ENCODE assay signal across 24 cellular contexts in genomic region chr3:136134091-136134490, GRCh38.
"Had no signal": no experiment of that assay in that cellular context is flagged by ENCODE, and none has a peak within 500 bp of the region (broad histone marks: within the 10 kb centered on the region; RNA-seq: fewer than 3 reads in every experiment).

No MANE protein-coding gene starts in this region.

- H3K27ac ChIP-seq: ascending aorta, breast epithelium, coronary artery, dorsolateral prefrontal cortex had no signal

- H3K9me3 ChIP-seq: breast epithelium had no signal

- H3K27me3 ChIP-seq: ascending aorta, breast epithelium, dorsolateral prefrontal cortex had no signal

- H3K4me1 ChIP-seq: ascending aorta, breast epithelium had no signal

- H3K36me3 ChIP-seq: ascending aorta, breast epithelium had no signal

- DNase-seq: activated CD4-positive, alpha-beta memory T cell treated with anti-CD3 and anti-CD28 coated beads, Interleukin-2, amount 10 ng/mL, durations not matched to agents 7 days and 5 days; activated CD4-positive, alpha-beta T cell treated with anti-CD3 and anti-CD28 coated beads for 36 hours; activated CD4-positive, alpha-beta T cell treated with anti-CD3 and anti-CD28 coated beads, Interleukin-2, amount 10 ng/mL, durations not matched to agents 24 days and 14 days; activated CD4-positive, CD25-positive, alpha-beta regulatory T cell; activated CD4-positive, CD25-positive, alpha-beta regulatory T cell treated with anti-CD3 and anti-CD28 coated beads, Interleukin-2, amount 50 U/mL, for 72 hours; activated CD8-positive, alpha-beta memory T cell treated with anti-CD3 and anti-CD28 coated beads, Interleukin-2, amount 50 U/mL, for 48 hours; activated gamma-delta T cell; activated naive CD4-positive, alpha-beta T cell; activated naive CD4-positive, alpha-beta T cell treated with anti-CD3 and anti-CD28 coated beads, Interleukin-2, amount 10 ng/mL, durations not matched to agents 7 days and 5 days; activated naive CD8-positive, alpha-beta T cell treated with anti-CD3 and anti-CD28 coated beads, Interleukin-2, amount 10 ng/mL, durations not matched to agents 7 days and 5 days; activated T-cell treated with anti-CD3 and anti-CD28 coated beads for 4 hours; activated T-cell treated with anti-CD3 and anti-CD28 coated beads, Interleukin-2, amount 50 U/mL, for 24 hours; activated T-cell treated with anti-CD3 and anti-CD28 coated beads, Interleukin-2, amount 50 U/mL, for 72 hours; dorsolateral prefrontal cortex; effector memory CD4-positive, alpha-beta T cell; endodermal cell; foreskin fibroblast; head of caudate nucleus; T-helper 2 cell had no signal

- ATAC-seq: activated CD4-positive, alpha-beta T cell treated with anti-CD3 and anti-CD28 coated beads for 36 hours; activated naive CD4-positive, alpha-beta T cell treated with anti-CD3 and anti-CD28 coated beads, Interleukin-2, amount 50 U/mL, for 72 hours; activated T-cell treated with anti-CD3 and anti-CD28 coated beads, Interleukin-2, amount 50 U/mL, for 72 hours; esophagus mucosa had no signal

- H3K4me3 ChIP-seq: ascending aorta, breast epithelium, coronary artery, dorsolateral prefrontal cortex had no signal
